ENCODE assay signal across 1 cellular context in genomic region chr1:40691538-40692428, GRCh38.
A peak's percentile ranks its signal among the peaks of the same experiment; 100 is the strongest.
TF ChIP-seq lines count a peak whose summit lies in the region.

Gene NFYC, plus strand, starts transcription at chr1:40691704. Its CDS starts 47,140 bp downstream, at chr1:40738844.

TF ChIP-seq in WTC11, 78 proteins besides CTCF, POLR2A, EP300 and RAD21 (continued from another document):
- TF ChIP-seq ZBTB43 (CRISPR knock-in tag; IDR thresholded peaks at IDR 0.05) = peak; percentile 91
- TF ChIP-seq NFYB (CRISPR knock-in tag; conservative IDR thresholded peaks at IDR 0.05; ENCODE audit: low read depth) = peak; percentile 83
- TF ChIP-seq ZNF423 (CRISPR knock-in tag; IDR thresholded peaks at IDR 0.05) = peak; percentile 43; the same call in 1 of the 2 replicates
- peak; percentile 94 for TF ChIP-seq MYBL2 (CRISPR knock-in tag; IDR thresholded peaks at IDR 0.05)
- peak; percentile 55; the same call in 1 of the 2 replicates for TF ChIP-seq HMGXB4 (CRISPR knock-in tag; IDR thresholded peaks at IDR 0.05)
- TF ChIP-seq USF2 (CRISPR knock-in tag; IDR thresholded peaks at IDR 0.05) = no peak; the same call in 1 of the 2 replicates
- no peak for TF ChIP-seq CDX4 (CRISPR knock-in tag; IDR thresholded peaks at IDR 0.05; ENCODE audit: borderline replicate concordance)
- TF ChIP-seq MLX (CRISPR knock-in tag; IDR thresholded peaks at IDR 0.05) = no peak
- no peak for TF ChIP-seq CBFB (CRISPR knock-in tag; IDR thresholded peaks at IDR 0.05; ENCODE audit: low read depth)
- TF ChIP-seq MXD4 (CRISPR knock-in tag; IDR thresholded peaks at IDR 0.05; ENCODE audit: borderline replicate concordance) = no peak
- no peak for TF ChIP-seq AFF4 (CRISPR knock-in tag; IDR thresholded peaks at IDR 0.05; ENCODE audit: borderline replicate concordance)
- TF ChIP-seq ARID4B (CRISPR knock-in tag; IDR thresholded peaks at IDR 0.05; ENCODE audit: borderline replicate concordance) = no peak
- TF ChIP-seq TEAD4 (CRISPR knock-in tag; IDR thresholded peaks at IDR 0.05) = peak; percentile 42; the same call in 1 of the 2 replicates
- no peak for TF ChIP-seq PRRX2 (CRISPR knock-in tag; IDR thresholded peaks at IDR 0.05)
- TF ChIP-seq TCF7 (CRISPR knock-in tag; IDR thresholded peaks at IDR 0.05; ENCODE audit: low read depth) = peak; percentile 93
- TF ChIP-seq ZNF263 (CRISPR knock-in tag; IDR thresholded peaks at IDR 0.05; ENCODE audit: low read depth) = no peak
- TF ChIP-seq JAZF1 (CRISPR knock-in tag; IDR thresholded peaks at IDR 0.05) = no peak
- TF ChIP-seq ETV6 (CRISPR knock-in tag; IDR thresholded peaks at IDR 0.05) = peak; percentile 79
- no peak for TF ChIP-seq IRF1 (CRISPR knock-in tag; IDR thresholded peaks at IDR 0.05)
- TF ChIP-seq SMAD4 (CRISPR knock-in tag; IDR thresholded peaks at IDR 0.05) = 0 out of 2 replicates have a peak, but pooled peaks have one; percentile 59
- TF ChIP-seq TP53 (CRISPR knock-in tag; IDR thresholded peaks at IDR 0.05) = no peak
- peak; percentile 92 for TF ChIP-seq MAX (CRISPR knock-in tag; IDR thresholded peaks at IDR 0.05)
- TF ChIP-seq ERG (CRISPR knock-in tag; IDR thresholded peaks at IDR 0.05) = peak; percentile 80
- TF ChIP-seq EMX1 (CRISPR knock-in tag; IDR thresholded peaks at IDR 0.05) = no peak
- peak; percentile 86 for TF ChIP-seq FOXP4 (CRISPR knock-in tag; IDR thresholded peaks at IDR 0.05)
